ENCODE assay signal across 1 cellular context in the genomic region with DNA sequence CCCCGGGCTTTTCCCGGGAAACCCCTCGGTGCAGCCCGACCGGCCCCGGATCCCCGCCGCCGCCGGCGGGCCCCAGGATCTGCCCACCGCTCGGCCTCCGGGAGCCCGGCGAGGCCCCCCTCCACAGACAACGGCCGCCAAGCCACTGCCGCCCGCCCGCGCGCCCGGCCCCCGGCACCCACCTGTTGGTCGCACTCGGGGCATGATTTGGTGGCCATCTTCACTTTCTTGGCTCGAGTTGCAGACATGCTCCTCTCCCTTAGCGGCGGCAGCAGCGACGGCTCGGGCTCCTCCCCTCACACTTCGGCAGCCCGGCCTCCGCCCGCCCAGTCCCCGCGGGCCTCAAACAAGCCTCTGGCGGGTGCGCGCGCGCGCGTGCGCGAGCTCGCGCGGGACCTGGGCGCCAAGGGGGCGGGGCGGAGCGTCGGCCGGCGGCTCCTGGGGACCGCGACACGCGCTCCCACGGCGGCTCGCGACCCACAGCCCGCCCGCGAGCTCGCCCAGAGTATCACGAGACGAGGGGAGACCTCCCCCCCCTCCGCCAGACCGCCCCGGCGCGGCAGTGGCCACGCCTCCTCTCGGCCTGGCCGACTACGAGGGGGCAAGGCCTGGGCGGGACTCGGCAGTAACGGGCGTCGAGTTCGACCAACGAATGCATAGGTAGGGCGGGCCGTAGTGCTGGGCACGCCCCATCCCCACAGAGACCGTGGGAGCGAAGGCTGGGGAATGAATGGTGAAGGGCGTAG.
TF ChIP-seq lines count a peak whose summit lies in the region.

A gene with protein sequence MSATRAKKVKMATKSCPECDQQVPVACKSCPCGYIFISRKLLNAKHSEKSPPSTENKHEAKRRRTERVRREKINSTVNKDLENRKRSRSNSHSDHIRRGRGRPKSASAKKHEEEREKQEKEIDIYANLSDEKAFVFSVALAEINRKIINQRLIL (minus strand): TSS at position 279 of the 746 bp plus-strand sequence. CDS start 31 bp downstream, at position 248.

TF ChIP-seq in HepG2, 621 proteins besides CTCF, POLR2A, EP300 and RAD21 (continued from another document and continues in another):
- TF ChIP-seq, protein P1, sequence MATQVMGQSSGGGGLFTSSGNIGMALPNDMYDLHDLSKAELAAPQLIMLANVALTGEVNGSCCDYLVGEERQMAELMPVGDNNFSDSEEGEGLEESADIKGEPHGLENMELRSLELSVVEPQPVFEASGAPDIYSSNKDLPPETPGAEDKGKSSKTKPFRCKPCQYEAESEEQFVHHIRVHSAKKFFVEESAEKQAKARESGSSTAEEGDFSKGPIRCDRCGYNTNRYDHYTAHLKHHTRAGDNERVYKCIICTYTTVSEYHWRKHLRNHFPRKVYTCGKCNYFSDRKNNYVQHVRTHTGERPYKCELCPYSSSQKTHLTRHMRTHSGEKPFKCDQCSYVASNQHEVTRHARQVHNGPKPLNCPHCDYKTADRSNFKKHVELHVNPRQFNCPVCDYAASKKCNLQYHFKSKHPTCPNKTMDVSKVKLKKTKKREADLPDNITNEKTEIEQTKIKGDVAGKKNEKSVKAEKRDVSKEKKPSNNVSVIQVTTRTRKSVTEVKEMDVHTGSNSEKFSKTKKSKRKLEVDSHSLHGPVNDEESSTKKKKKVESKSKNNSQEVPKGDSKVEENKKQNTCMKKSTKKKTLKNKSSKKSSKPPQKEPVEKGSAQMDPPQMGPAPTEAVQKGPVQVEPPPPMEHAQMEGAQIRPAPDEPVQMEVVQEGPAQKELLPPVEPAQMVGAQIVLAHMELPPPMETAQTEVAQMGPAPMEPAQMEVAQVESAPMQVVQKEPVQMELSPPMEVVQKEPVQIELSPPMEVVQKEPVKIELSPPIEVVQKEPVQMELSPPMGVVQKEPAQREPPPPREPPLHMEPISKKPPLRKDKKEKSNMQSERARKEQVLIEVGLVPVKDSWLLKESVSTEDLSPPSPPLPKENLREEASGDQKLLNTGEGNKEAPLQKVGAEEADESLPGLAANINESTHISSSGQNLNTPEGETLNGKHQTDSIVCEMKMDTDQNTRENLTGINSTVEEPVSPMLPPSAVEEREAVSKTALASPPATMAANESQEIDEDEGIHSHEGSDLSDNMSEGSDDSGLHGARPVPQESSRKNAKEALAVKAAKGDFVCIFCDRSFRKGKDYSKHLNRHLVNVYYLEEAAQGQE (IDR thresholded peaks at IDR 0.05; ENCODE audit: borderline replicate concordance in 1 of 2, low read depth in 1 of 2, low read length in 2 of 2) = 0 out of 4 replicates have a peak, but pooled peaks of 1 of the 2 experiments have one; percentile 6
- TF ChIP-seq, protein P2, sequence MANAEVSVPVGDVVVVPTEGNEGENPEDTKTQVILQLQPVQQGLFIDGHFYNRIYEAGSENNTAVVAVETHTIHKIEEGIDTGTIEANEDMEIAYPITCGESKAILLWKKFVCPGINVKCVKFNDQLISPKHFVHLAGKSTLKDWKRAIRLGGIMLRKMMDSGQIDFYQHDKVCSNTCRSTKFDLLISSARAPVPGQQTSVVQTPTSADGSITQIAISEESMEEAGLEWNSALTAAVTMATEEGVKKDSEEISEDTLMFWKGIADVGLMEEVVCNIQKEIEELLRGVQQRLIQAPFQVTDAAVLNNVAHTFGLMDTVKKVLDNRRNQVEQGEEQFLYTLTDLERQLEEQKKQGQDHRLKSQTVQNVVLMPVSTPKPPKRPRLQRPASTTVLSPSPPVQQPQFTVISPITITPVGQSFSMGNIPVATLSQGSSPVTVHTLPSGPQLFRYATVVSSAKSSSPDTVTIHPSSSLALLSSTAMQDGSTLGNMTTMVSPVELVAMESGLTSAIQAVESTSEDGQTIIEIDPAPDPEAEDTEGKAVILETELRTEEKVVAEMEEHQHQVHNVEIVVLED (CRISPR knock-in tag; IDR thresholded peaks at IDR 0.05; ENCODE audit: borderline replicate concordance) = no peak
- TF ChIP-seq TCF7L2 (IDR thresholded peaks at IDR 0.05; ENCODE audit: low read depth, low read length) (no peak), KMT2A (CRISPR knock-in tag; IDR thresholded peaks at IDR 0.05) (peak; percentile 80; the same call in 1 of the 2 replicates), SMARCE1 (IDR thresholded peaks at IDR 0.05; ENCODE audit: borderline replicate concordance) (no peak), ZNF253 (CRISPR knock-in tag; IDR thresholded peaks at IDR 0.05; ENCODE audit: borderline replicate concordance) (no peak), ZNF337 (CRISPR knock-in tag; IDR thresholded peaks at IDR 0.05; ENCODE audit: borderline replicate concordance, low read depth) (no peak), ZNF484 (CRISPR knock-in tag; IDR thresholded peaks at IDR 0.05; ENCODE audit: borderline replicate concordance, low read depth) (no peak), FOSL1 (CRISPR knock-in tag; IDR thresholded peaks at IDR 0.05; ENCODE audit: borderline replicate concordance) (no peak), ZNF83 (CRISPR knock-in tag; IDR thresholded peaks at IDR 0.05; ENCODE audit: borderline replicate concordance) (no peak), ZNF781 (CRISPR knock-in tag; IDR thresholded peaks at IDR 0.05; ENCODE audit: borderline replicate concordance, not compliant biosample characterization) (no peak), CBFB (CRISPR knock-in tag; IDR thresholded peaks at IDR 0.05) (no peak), BHLHE40 (IDR thresholded peaks at IDR 0.05; ENCODE audit: low read length) (peak; percentile 3; the same call in 1 of the 2 replicates), ZNF367 (CRISPR knock-in tag; IDR thresholded peaks at IDR 0.05; ENCODE audit: borderline replicate concordance) (no peak; the same call in 1 of the 2 replicates), NFKB2 (CRISPR knock-in tag; IDR thresholded peaks at IDR 0.05; ENCODE audit: borderline replicate concordance) (no peak), ZNF614 (CRISPR knock-in tag; IDR thresholded peaks at IDR 0.05; ENCODE audit: borderline replicate concordance) (peak; percentile 85; the same call in 1 of the 2 replicates), SP140L (CRISPR knock-in tag; IDR thresholded peaks at IDR 0.05; ENCODE audit: borderline replicate concordance) (no peak), RCOR2 (CRISPR knock-in tag; IDR thresholded peaks at IDR 0.05) (no peak), NFE2L1 (CRISPR knock-in tag; IDR thresholded peaks at IDR 0.05; ENCODE audit: borderline replicate concordance) (no peak), JDP2 (CRISPR knock-in tag; IDR thresholded peaks at IDR 0.05; ENCODE audit: borderline replicate concordance) (no peak), NCOA2 (CRISPR knock-in tag; IDR thresholded peaks at IDR 0.05) (peak; percentile 38; the same call in 1 of the 2 replicates), PHF21A (CRISPR knock-in tag; IDR thresholded peaks at IDR 0.05) (0 out of 2 replicates have a peak, but pooled peaks have one; percentile 24), ZNF543 (CRISPR knock-in tag; IDR thresholded peaks at IDR 0.05) (no peak; the same call in 1 of the 2 replicates), ZNF674 (CRISPR knock-in tag; IDR thresholded peaks at IDR 0.05; ENCODE audit: low read depth) (no peak), REL (CRISPR knock-in tag; conservative IDR thresholded peaks at IDR 0.05) (no peak; the same call in 1 of the 2 replicates), ZNF569 (CRISPR knock-in tag; IDR thresholded peaks at IDR 0.05; ENCODE audit: borderline replicate concordance) (no peak), ELF4 (CRISPR knock-in tag; IDR thresholded peaks at IDR 0.05; ENCODE audit: borderline replicate concordance) (no peak), MED13 (CRISPR knock-in tag; IDR thresholded peaks at IDR 0.05) (0 out of 2 replicates have a peak, but pooled peaks have one; percentile 15), MTA3 (CRISPR knock-in tag; IDR thresholded peaks at IDR 0.05) (no peak)
- TF ChIP-seq, protein P3, sequence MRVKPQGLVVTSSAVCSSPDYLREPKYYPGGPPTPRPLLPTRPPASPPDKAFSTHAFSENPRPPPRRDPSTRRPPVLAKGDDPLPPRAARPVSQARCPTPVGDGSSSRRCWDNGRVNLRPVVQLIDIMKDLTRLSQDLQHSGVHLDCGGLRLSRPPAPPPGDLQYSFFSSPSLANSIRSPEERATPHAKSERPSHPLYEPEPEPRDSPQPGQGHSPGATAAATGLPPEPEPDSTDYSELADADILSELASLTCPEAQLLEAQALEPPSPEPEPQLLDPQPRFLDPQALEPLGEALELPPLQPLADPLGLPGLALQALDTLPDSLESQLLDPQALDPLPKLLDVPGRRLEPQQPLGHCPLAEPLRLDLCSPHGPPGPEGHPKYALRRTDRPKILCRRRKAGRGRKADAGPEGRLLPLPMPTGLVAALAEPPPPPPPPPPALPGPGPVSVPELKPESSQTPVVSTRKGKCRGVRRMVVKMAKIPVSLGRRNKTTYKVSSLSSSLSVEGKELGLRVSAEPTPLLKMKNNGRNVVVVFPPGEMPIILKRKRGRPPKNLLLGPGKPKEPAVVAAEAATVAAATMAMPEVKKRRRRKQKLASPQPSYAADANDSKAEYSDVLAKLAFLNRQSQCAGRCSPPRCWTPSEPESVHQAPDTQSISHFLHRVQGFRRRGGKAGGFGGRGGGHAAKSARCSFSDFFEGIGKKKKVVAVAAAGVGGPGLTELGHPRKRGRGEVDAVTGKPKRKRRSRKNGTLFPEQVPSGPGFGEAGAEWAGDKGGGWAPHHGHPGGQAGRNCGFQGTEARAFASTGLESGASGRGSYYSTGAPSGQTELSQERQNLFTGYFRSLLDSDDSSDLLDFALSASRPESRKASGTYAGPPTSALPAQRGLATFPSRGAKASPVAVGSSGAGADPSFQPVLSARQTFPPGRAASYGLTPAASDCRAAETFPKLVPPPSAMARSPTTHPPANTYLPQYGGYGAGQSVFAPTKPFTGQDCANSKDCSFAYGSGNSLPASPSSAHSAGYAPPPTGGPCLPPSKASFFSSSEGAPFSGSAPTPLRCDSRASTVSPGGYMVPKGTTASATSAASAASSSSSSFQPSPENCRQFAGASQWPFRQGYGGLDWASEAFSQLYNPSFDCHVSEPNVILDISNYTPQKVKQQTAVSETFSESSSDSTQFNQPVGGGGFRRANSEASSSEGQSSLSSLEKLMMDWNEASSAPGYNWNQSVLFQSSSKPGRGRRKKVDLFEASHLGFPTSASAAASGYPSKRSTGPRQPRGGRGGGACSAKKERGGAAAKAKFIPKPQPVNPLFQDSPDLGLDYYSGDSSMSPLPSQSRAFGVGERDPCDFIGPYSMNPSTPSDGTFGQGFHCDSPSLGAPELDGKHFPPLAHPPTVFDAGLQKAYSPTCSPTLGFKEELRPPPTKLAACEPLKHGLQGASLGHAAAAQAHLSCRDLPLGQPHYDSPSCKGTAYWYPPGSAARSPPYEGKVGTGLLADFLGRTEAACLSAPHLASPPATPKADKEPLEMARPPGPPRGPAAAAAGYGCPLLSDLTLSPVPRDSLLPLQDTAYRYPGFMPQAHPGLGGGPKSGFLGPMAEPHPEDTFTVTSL (CRISPR knock-in tag; IDR thresholded peaks at IDR 0.05; ENCODE audit: borderline replicate concordance) = no peak
- TF ChIP-seq, protein P4, sequence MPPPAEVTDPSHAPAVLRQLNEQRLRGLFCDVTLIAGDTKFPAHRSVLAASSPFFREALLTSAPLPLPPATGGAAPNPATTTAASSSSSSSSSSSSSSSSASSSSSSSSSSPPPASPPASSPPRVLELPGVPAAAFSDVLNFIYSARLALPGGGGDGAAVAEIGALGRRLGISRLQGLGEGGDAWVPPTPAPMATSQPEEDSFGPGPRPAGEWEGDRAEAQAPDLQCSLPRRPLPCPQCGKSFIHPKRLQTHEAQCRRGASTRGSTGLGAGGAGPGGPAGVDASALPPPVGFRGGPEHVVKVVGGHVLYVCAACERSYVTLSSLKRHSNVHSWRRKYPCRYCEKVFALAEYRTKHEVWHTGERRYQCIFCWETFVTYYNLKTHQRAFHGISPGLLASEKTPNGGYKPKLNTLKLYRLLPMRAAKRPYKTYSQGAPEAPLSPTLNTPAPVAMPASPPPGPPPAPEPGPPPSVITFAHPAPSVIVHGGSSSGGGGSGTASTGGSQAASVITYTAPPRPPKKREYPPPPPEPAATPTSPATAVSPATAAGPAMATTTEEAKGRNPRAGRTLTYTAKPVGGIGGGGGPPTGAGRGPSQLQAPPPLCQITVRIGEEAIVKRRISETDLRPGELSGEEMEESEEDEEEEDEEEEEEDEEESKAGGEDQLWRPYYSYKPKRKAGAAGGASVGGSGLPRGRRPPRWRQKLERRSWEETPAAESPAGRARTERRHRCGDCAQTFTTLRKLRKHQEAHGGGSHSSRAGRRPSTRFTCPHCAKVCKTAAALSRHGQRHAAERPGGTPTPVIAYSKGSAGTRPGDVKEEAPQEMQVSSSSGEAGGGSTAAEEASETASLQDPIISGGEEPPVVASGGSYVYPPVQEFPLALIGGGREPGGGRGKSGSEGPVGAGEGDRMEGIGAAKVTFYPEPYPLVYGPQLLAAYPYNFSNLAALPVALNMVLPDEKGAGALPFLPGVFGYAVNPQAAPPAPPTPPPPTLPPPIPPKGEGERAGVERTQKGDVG (CRISPR knock-in tag; IDR thresholded peaks at IDR 0.05; ENCODE audit: borderline replicate concordance) = no peak
- TF ChIP-seq, protein P5, sequence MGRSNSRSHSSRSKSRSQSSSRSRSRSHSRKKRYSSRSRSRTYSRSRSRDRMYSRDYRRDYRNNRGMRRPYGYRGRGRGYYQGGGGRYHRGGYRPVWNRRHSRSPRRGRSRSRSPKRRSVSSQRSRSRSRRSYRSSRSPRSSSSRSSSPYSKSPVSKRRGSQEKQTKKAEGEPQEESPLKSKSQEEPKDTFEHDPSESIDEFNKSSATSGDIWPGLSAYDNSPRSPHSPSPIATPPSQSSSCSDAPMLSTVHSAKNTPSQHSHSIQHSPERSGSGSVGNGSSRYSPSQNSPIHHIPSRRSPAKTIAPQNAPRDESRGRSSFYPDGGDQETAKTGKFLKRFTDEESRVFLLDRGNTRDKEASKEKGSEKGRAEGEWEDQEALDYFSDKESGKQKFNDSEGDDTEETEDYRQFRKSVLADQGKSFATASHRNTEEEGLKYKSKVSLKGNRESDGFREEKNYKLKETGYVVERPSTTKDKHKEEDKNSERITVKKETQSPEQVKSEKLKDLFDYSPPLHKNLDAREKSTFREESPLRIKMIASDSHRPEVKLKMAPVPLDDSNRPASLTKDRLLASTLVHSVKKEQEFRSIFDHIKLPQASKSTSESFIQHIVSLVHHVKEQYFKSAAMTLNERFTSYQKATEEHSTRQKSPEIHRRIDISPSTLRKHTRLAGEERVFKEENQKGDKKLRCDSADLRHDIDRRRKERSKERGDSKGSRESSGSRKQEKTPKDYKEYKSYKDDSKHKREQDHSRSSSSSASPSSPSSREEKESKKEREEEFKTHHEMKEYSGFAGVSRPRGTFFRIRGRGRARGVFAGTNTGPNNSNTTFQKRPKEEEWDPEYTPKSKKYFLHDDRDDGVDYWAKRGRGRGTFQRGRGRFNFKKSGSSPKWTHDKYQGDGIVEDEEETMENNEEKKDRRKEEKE (IDR thresholded peaks at IDR 0.05) = no peak
